20 cellular contexts compared by ENCODE assay signal in the genomic region with DNA sequence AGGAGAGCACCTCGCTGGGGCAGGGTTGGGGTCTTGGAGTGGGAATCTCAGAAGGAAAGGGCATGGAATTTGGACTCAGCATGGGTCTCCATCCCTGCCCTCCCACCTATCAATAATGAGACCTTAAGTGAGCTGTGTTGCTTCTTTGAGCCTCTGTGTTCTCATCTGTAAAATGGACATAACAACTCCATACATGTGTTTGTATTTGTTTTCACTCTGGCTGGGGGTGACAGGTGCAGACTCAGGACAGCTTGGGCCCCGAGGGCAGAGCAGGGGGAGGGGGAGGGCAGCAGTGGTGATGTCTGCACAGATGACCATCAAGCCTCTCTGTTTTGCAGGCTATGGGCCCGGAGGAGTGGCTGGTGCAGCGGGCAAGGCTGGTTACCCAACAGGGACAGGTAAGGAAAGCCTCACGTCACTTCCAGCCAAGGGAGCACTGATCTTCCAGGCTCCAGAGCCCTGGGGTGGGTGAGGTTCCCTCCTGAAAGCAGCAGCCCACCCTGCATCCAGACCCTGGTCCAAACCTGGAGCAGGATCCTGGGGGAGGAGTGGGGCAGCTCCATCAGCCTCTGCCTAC. TPM values are rescaled to one million over a fixed set of nuclear protein-coding genes. Genes with fewer than 3 reads are reported as not detected.
DNase-seq lines count a peak whose midpoint lies in the region; ATAC-seq, FAIRE-seq and TF ChIP-seq lines count a peak whose summit lies in the region.
"Had no signal": no experiment of that assay in that cellular context is flagged by ENCODE, and none has a peak within 500 bp of the region (broad histone marks: within the 10 kb centered on the region; RNA-seq: fewer than 3 reads in every experiment).

No MANE protein-coding gene starts in this region.

- TF ChIP-seq CTCF in K562 (IDR thresholded peaks at IDR 0.05 in 2 of 3, conservative IDR thresholded peaks at IDR 0.05 in 1 of 3; ENCODE audit: insufficient read depth in 2 of 3, low read depth in 1 of 3, low read length in 3 of 3) (no peak), chondrocyte (IDR thresholded peaks at IDR 0.05) (no peak), HepG2 (CRISPR knock-in tag; IDR thresholded peaks at IDR 0.05) (no peak), osteoblast (IDR thresholded peaks at IDR 0.05; ENCODE audit: extremely low read depth, low read depth, low read length) (no peak), GM13976 (IDR thresholded peaks at IDR 0.05; ENCODE audit: borderline replicate concordance, control extremely low read depth, extremely low read depth, insufficient read depth, missing control alignments) (no peak)

- peak overlapping the region; percentile 74 for H3K27ac Mint-ChIP-seq in chondrocyte (ENCODE audit: unreplicated experiment)
- no peak overlapping the region for H3K27ac Mint-ChIP-seq in CD4-positive, alpha-beta memory T cell
- H3K27ac Mint-ChIP-seq: CD8-positive, alpha-beta T cell; HFFc6 had no signal

- H3K4me2 ChIP-seq in K562 (ENCODE audit: insufficient read depth, low read length): no peak overlapping the region
- no peak overlapping the region for H3K4me2 ChIP-seq in HepG2 (ENCODE audit: low read depth, low read length)
- H3K4me2 ChIP-seq in osteoblast (ENCODE audit: insufficient read depth, low read length): no peak overlapping the region

- H3K36me3 ChIP-seq in K562 (ENCODE audit: control insufficient read depth, insufficient read depth, low read length): no peaks in the 10 kb centered on the region
- no peaks in the 10 kb centered on the region for H3K36me3 ChIP-seq in HepG2 (replicated peaks in 1 of 2; ENCODE audit: control insufficient read depth in 1 of 2, insufficient read depth in 2 of 2, low read length in 2 of 2)
- no peaks in the 10 kb centered on the region for H3K36me3 ChIP-seq in osteoblast (ENCODE audit: insufficient read depth, low read length)
- no peaks in the 10 kb centered on the region for H3K36me3 ChIP-seq in CD4-positive, alpha-beta memory T cell (ENCODE audit: insufficient read depth, low read length)
- H3K36me3 ChIP-seq: HAP-1 had no signal

- WGBS in K562 (ENCODE audit: insufficient coverage, low coverage, missing lambda C conversion rate): 1% methylated on average over 5 of the region's 5 CpGs
- no CpG with 5 or more reads among the region's 5 CpGs for WGBS in HepG2 (ENCODE audit: low lambda C conversion rate)

- H3K4me3 ChIP-seq in K562 (no peak overlapping the region), HepG2 (replicated peaks in 1 of 3; ENCODE audit: insufficient read depth in 1 of 3, low read depth in 2 of 3, low read length in 3 of 3) (no peak overlapping the region), osteoblast (ENCODE audit: insufficient read depth, low read length) (no peak overlapping the region)
- H3K4me3 ChIP-seq in CD4-positive, alpha-beta memory T cell (ENCODE audit: low read length in 2 of 2): no peak overlapping the region
- H3K4me3 ChIP-seq: GM23248, HAP-1 had no signal

- TF ChIP-seq POLR2A in K562 (conservative IDR thresholded peaks at IDR 0.05) (no peak), HepG2 (IDR thresholded peaks at IDR 0.05; ENCODE audit: insufficient read depth in 1 of 2, low read depth in 2 of 2, low read length in 2 of 2) (no peak)

- no peaks in the 10 kb centered on the region for H3K27me3 Mint-ChIP-seq in chondrocyte (ENCODE audit: low read depth)
- H3K27me3 Mint-ChIP-seq in CD4-positive, alpha-beta memory T cell: peaks cover 0 to 1% of the 10 kb centered on the region in 2 donors

- H3K27ac ChIP-seq in K562 (ENCODE audit: extremely low read depth, low read depth, low read length): no peak overlapping the region
- H3K27ac ChIP-seq in HepG2 (ENCODE audit: extremely low read length, insufficient read depth, low read length): no peak overlapping the region
- no peak overlapping the region for H3K27ac ChIP-seq in osteoblast (ENCODE audit: low read depth, low read length)
- no peak overlapping the region for H3K27ac ChIP-seq in CD4-positive, alpha-beta memory T cell (ENCODE audit: low read depth, low read length)
- H3K27ac ChIP-seq: GM23248 had no signal

- peaks cover 3% of the 10 kb centered on the region for H3K9me1 ChIP-seq in K562 (ENCODE audit: control insufficient read depth, insufficient read depth, low read length)

- no peaks in the 10 kb centered on the region for H3K79me2 ChIP-seq in K562 (ENCODE audit: control insufficient read depth, insufficient read depth, low read length)
- H3K79me2 ChIP-seq in HepG2 (ENCODE audit: insufficient read depth, low read length): no peaks in the 10 kb centered on the region
- H3K79me2 ChIP-seq in osteoblast (ENCODE audit: insufficient read depth, low read length): no peaks in the 10 kb centered on the region

- peaks cover 16 to 41% of the 10 kb centered on the region in 2 experiments; a peak in 4 of 5 replicates for H3K27me3 ChIP-seq in K562 (ENCODE audit: control insufficient read depth in 2 of 2, insufficient read depth in 2 of 2, low read length in 2 of 2)
- H3K27me3 ChIP-seq in HepG2 (ENCODE audit: control insufficient read depth in 1 of 2, insufficient read depth in 2 of 2, low read length in 2 of 2): peaks cover 2 to 22% of the 10 kb centered on the region in 2 experiments; a peak in 3 of 5 replicates
- H3K27me3 ChIP-seq in osteoblast (ENCODE audit: insufficient read depth, low read length): no peaks in the 10 kb centered on the region
- no peaks in the 10 kb centered on the region for H3K27me3 ChIP-seq in CD4-positive, alpha-beta memory T cell (ENCODE audit: insufficient read depth, low read length)

- CTCF ChIA-PET in K562 (lab: Yijun Ruan, JAX; ENCODE audit: low intra/inter-chr PET ratio): no interaction called here
- CTCF ChIA-PET in HepG2 (lab: Yijun Ruan, JAX; ENCODE audit: low intra/inter-chr PET ratio, low total read pairs): no interaction called here
- CTCF ChIA-PET in CD4-positive, alpha-beta memory T cell (lab: Charles Lee; ENCODE audit: partially characterized antibody): interaction anchor here (0.9 kb wide), 1 partner anchor 22 kb away, joined by 3 read pairs; no protein-coding TSS in a partner anchor

- H3K4me1 ChIP-seq in K562 (replicated peaks in 1 of 2; ENCODE audit: control insufficient read depth in 2 of 2, insufficient read depth in 2 of 2, low read length in 2 of 2) (peaks cover 0 to 17% of the 10 kb centered on the region in 2 experiments; a peak in 2 of 5 replicates), HepG2 (ENCODE audit: insufficient read depth, low read length) (peaks cover 8% of the 10 kb centered on the region; the same call in 1 of the 2 replicates), osteoblast (ENCODE audit: insufficient read depth, low read length) (no peaks in the 10 kb centered on the region)
- H3K4me1 ChIP-seq in CD4-positive, alpha-beta memory T cell (ENCODE audit: insufficient read depth, low read length): no peaks in the 10 kb centered on the region
- H3K4me1 ChIP-seq: Caco-2, HAP-1 had no signal

- H3K9ac ChIP-seq in K562 (ENCODE audit: insufficient read depth in 1 of 2, low read depth in 2 of 2, low read length in 2 of 2) (no peak overlapping the region; a peak in 1 of 4 replicates), HepG2 (ENCODE audit: insufficient read depth, low read depth, low read length) (no peak overlapping the region)
- H3K9ac ChIP-seq: GM23248 had no signal

- H3K4me1 Mint-ChIP-seq in chondrocyte (ENCODE audit: low read depth): peaks cover 29% of the 10 kb centered on the region
- peaks cover 0 to 1% (median under 1%) of the 10 kb centered on the region in 4 donors for H3K4me1 Mint-ChIP-seq in CD4-positive, alpha-beta memory T cell

- TF ChIP-seq RAD21 in K562 (CRISPR knock-in tag; conservative IDR thresholded peaks at IDR 0.05 in 1 of 2, IDR thresholded peaks at IDR 0.05 in 1 of 2) (no peak), HepG2 (CRISPR knock-in tag; IDR thresholded peaks at IDR 0.05) (no peak)

- H4K20me1 ChIP-seq in K562 (replicated peaks; ENCODE audit: control insufficient read depth, insufficient read depth, low read length) (peaks cover 4% of the 10 kb centered on the region; the same call in 1 of the 2 replicates), HepG2 (ENCODE audit: insufficient read depth, low read length) (peaks cover 3% of the 10 kb centered on the region; the same call in 1 of the 2 replicates), osteoblast (ENCODE audit: insufficient read depth, low read length) (no peaks in the 10 kb centered on the region)

- intact Hi-C loops in K562 (cut with micrococcal nuclease) (no loop called here), HepG2 (cut with micrococcal nuclease; ENCODE audit: unreplicated experiment) (no loop called here), head of caudate nucleus (cut with DNase I) (no loop called here)
- intact Hi-C loops in CD4-positive, alpha-beta memory T cell (cut with micrococcal nuclease): no loop called here

- TF ChIP-seq EP300 in K562 (IDR thresholded peaks at IDR 0.05; ENCODE audit: low read length) (no peak), HepG2 (IDR thresholded peaks at IDR 0.05; ENCODE audit: low read depth in 2 of 2, low read length in 2 of 2) (no peak), HepG2 (CRISPR knock-in tag; IDR thresholded peaks at IDR 0.05; ENCODE audit: borderline replicate concordance) (no peak)

- ATAC-seq in K562: no peak
- no peak for ATAC-seq in HepG2
- ATAC-seq: CD8-positive, alpha-beta T cell had no signal

- no peak overlapping the region for H3K4me3 Mint-ChIP-seq in chondrocyte (ENCODE audit: unreplicated experiment)
- no peak overlapping the region for H3K4me3 Mint-ChIP-seq in CD4-positive, alpha-beta memory T cell
- H3K4me3 Mint-ChIP-seq: CD8-positive, alpha-beta T cell; HFFc6 had no signal

- no TSS peak for BruUV-seq in K562 (replicated peaks; lab: Mats Ljungman, UMichigan)
- no TSS peak for BruUV-seq in HepG2 (replicated peaks; lab: Mats Ljungman, UMichigan)

- H3K36me3 Mint-ChIP-seq in chondrocyte (ENCODE audit: low read depth): peaks cover 40% of the 10 kb centered on the region
- no peaks in the 10 kb centered on the region for H3K36me3 Mint-ChIP-seq in CD4-positive, alpha-beta memory T cell
- H3K36me3 Mint-ChIP-seq: CD8-positive, alpha-beta T cell had no signal

- no peaks in the 10 kb centered on the region for H3K9me3 Mint-ChIP-seq in chondrocyte (ENCODE audit: low read depth)
- no peaks in the 10 kb centered on the region for H3K9me3 Mint-ChIP-seq in CD4-positive, alpha-beta memory T cell
- H3K9me3 Mint-ChIP-seq: CD8-positive, alpha-beta T cell; HFFc6 had no signal

- H2AFZ ChIP-seq in K562 (ENCODE audit: low read depth, low read length): no peak overlapping the region
- no peak overlapping the region for H2AFZ ChIP-seq in HepG2 (ENCODE audit: low read length)
- no peak overlapping the region for H2AFZ ChIP-seq in osteoblast (ENCODE audit: low read length)
- H2AFZ ChIP-seq: GM23248 had no signal

- in situ Hi-C loops in K562 (cut with MboI): no loop called here
- in situ Hi-C loops in HepG2 (cut with HindIII; ENCODE audit: extremely low pct_ligation_motif_present, low pct_unique_long_range_greater_than_20kb): no loop called here
- in situ Hi-C loops in GM13976 (cut with MboI; ENCODE audit: low sequenced_read_pairs, unreplicated experiment): no loop called here

- POLR2A ChIA-PET in K562 (lab: Yijun Ruan, JAX) (no interaction called here), HepG2 (lab: Yijun Ruan, JAX) (no interaction called here)
- POLR2A ChIA-PET in CD4-positive, alpha-beta memory T cell (lab: Charles Lee; ENCODE audit: partially characterized antibody): no interaction called here

- H3K9me3 ChIP-seq in K562 (replicated peaks; ENCODE audit: control insufficient read depth, insufficient read depth, low read depth, low read length) (no peaks in the 10 kb centered on the region), HepG2 (ENCODE audit: low read length) (no peaks in the 10 kb centered on the region), osteoblast (ENCODE audit: low read depth, low read length) (no peaks in the 10 kb centered on the region)
- H3K9me3 ChIP-seq in CD4-positive, alpha-beta memory T cell (ENCODE audit: control insufficient read depth in 1 of 2, low read length in 2 of 2): no peaks in the 10 kb centered on the region
- H3K9me3 ChIP-seq: Caco-2, HAP-1 had no signal

- no peak for DNase-seq in K562 (ENCODE audit: extremely low read depth in 1 of 4, low spot score in 3 of 4)
- DNase-seq in chondrocyte (ENCODE audit: low spot score): no peak
- DNase-seq in HepG2 (ENCODE audit: low spot score): no peak
- peak; percentile 62 for DNase-seq in osteoblast (ENCODE audit: insufficient read length, low spot score, missing footprints)
- no peak for DNase-seq in head of caudate nucleus
- DNase-seq in CD4-positive, alpha-beta memory T cell: no peak
- DNase-seq in GM13976 (ENCODE audit: low spot score): no peak
- no peak for DNase-seq in SIG-M5 treated with dmso at 0.1 percent for 504 hours (lab: John Stamatoyannopoulos, UW; ENCODE audit: unreplicated experiment)
- DNase-seq: C1 segment of cervical spinal cord; Caco-2; CD8-positive, alpha-beta T cell; DMS153; DND-41; GM23248; HFFc6 had no signal

- FAIRE-seq in K562 (lab: Jason Lieb, UNC) (no peak), HepG2 (lab: Jason Lieb, UNC) (no peak)
- FAIRE-seq: G401.6, GM12892, GM19239 had no signal

RNA-seq across cellular contexts. Expression of a gene that starts 19.9 kb away (rescaled TPM):
- not detected in 2 replicates for total RNA-seq in K562 (2011; cell fraction: chromatin; rRNA removed; ENCODE audit: low replicate concordance)
- not detected in 2 replicates for total RNA-seq in K562 (2011; cell fraction: nucleolus; rRNA removed)
- total RNA-seq in K562 (2011; cell fraction: nucleoplasm; rRNA removed): not detected in 2 replicates
- total RNA-seq in K562 (2014; rRNA removed): not detected in 2 replicates
- total RNA-seq in K562 (2014; rRNA removed; fragmentation: Illumina TruSeq; extraction: Trizol): not detected in 2 replicates
- total RNA-seq in K562 (2015; rRNA removed; fragmentation: Illumina TruSeq; extraction: Trizol): not detected in 2 replicates
- total RNA-seq in K562 (2021): 0.20 TPM in 2 replicates
- polyA plus RNA-seq in K562 (2011; rRNA removed): not detected in 2 replicates
- 0.01 TPM in 1 of 2 replicates, not detected in the other for polyA plus RNA-seq in K562 (2011; cell fraction: cytosol; rRNA removed)
- not detected in 2 replicates for polyA plus RNA-seq in K562 (2011; cell fraction: nucleus; rRNA removed)
- polyA plus RNA-seq in K562 (2012): 0.14 TPM in 1 of 2 replicates, not detected in the other
- polyA plus RNA-seq in K562 (2014; fragmentation: Illumina TruSeq; extraction: Trizol): not detected in 2 replicates
- not detected for polyA plus RNA-seq in K562 (2014; fragmentation: Nextera tagmentation; extraction: Ambion mirVana)
- not detected in 2 replicates for polyA plus RNA-seq in K562 (2014; rRNA removed)
- polyA minus RNA-seq in K562 (2011; rRNA and poly(A)+ RNA removed): not detected in 2 replicates
- not detected in 2 replicates for polyA minus RNA-seq in K562 (2011; cell fraction: cytosol; rRNA and poly(A)+ RNA removed)
- polyA minus RNA-seq in K562 (2011; cell fraction: nucleus; rRNA and poly(A)+ RNA removed): not detected in 2 replicates
- 8,224 to 15,554 TPM (median 15,093 TPM) in 3 replicates for total RNA-seq in chondrocyte
- 0.08 and 0.15 TPM in 2 replicates for total RNA-seq in HepG2 (2016; rRNA removed; fragmentation: Illumina TruSeq; extraction: Trizol)
- total RNA-seq in HepG2 (2016; cell fraction: cytosol; rRNA removed; fragmentation: Illumina TruSeq; extraction: Trizol; ENCODE audit: low read depth): not detected in 2 replicates
- total RNA-seq in HepG2 (2016; cell fraction: insoluble cytoplasmic fraction; rRNA removed; fragmentation: Illumina TruSeq; extraction: Trizol): 0.12 and 0.15 TPM in 2 replicates
- 0.10 TPM in 1 of 2 replicates, not detected in the other for total RNA-seq in HepG2 (2016; cell fraction: membrane; rRNA removed; fragmentation: Illumina TruSeq; extraction: Trizol)
- not detected in 2 replicates for total RNA-seq in HepG2 (2016; cell fraction: nucleus; rRNA removed; fragmentation: Illumina TruSeq; extraction: Trizol)
- 0.37 and 0.46 TPM in 2 replicates for polyA plus RNA-seq in HepG2 (2011; rRNA removed)
- polyA plus RNA-seq in HepG2 (2011; cell fraction: cytosol; rRNA removed): 0.28 and 0.43 TPM in 2 replicates
- 0.21 and 0.71 TPM in 2 replicates for polyA plus RNA-seq in HepG2 (2011; cell fraction: nucleus; rRNA removed)
- 0.24 and 0.31 TPM in 2 replicates for polyA plus RNA-seq in HepG2 (2012)
- polyA plus RNA-seq in HepG2 (2016; cell fraction: cytosol; fragmentation: Illumina TruSeq; extraction: Trizol; ENCODE audit: low read depth): 0.03 and 0.06 TPM in 2 replicates
- 0.22 and 0.34 TPM in 2 replicates for polyA plus RNA-seq in HepG2 (2016; cell fraction: insoluble cytoplasmic fraction; fragmentation: Illumina TruSeq; extraction: Trizol; ENCODE audit: low read depth)
- polyA plus RNA-seq in HepG2 (2016; cell fraction: membrane; fragmentation: Illumina TruSeq; extraction: Trizol; ENCODE audit: low read depth): 0.05 and 0.07 TPM in 2 replicates
- 0.33 TPM in 2 replicates for polyA plus RNA-seq in HepG2 (2016; cell fraction: nucleus; fragmentation: Illumina TruSeq; extraction: Trizol; ENCODE audit: insufficient read depth, low read depth)
- polyA minus RNA-seq in HepG2 (2011; rRNA and poly(A)+ RNA removed; ENCODE audit: low replicate concordance): 0.05 and 0.12 TPM in 2 replicates
- polyA minus RNA-seq in HepG2 (2011; cell fraction: cytosol; rRNA and poly(A)+ RNA removed): 0.62 TPM in 1 of 2 replicates, not detected in the other
- not detected in 2 replicates for polyA minus RNA-seq in HepG2 (2011; cell fraction: nucleus; rRNA and poly(A)+ RNA removed)
- total RNA-seq in osteoblast: 69.1 and 113 TPM in 2 replicates
- not detected for total RNA-seq in CD4-positive, alpha-beta memory T cell
- polyA plus RNA-seq in CD4-positive, alpha-beta memory T cell: not detected
- total RNA-seq: Caco-2; CD8-positive, alpha-beta T cell; H4 had no signal

RNA-seq across cellular contexts. Expression of a gene that starts 35.7 kb away (rescaled TPM):
- 23.2 and 66.1 TPM in 2 replicates for total RNA-seq in K562 (2011; cell fraction: chromatin; rRNA removed; ENCODE audit: low replicate concordance)
- 28.6 and 29.9 TPM in 2 replicates for total RNA-seq in K562 (2011; cell fraction: nucleolus; rRNA removed)
- 24.9 and 30.2 TPM in 2 replicates for total RNA-seq in K562 (2011; cell fraction: nucleoplasm; rRNA removed)
- 21.1 and 23.1 TPM in 2 replicates for total RNA-seq in K562 (2014; rRNA removed)
- 5.1 and 6.4 TPM in 2 replicates for total RNA-seq in K562 (2014; rRNA removed; fragmentation: Illumina TruSeq; extraction: Trizol)
- 15.0 and 16.0 TPM in 2 replicates for total RNA-seq in K562 (2015; rRNA removed; fragmentation: Illumina TruSeq; extraction: Trizol)
- total RNA-seq in K562 (2021): 29.0 and 30.0 TPM in 2 replicates
- polyA plus RNA-seq in K562 (2011; rRNA removed): 14.3 and 17.7 TPM in 2 replicates
- polyA plus RNA-seq in K562 (2011; cell fraction: cytosol; rRNA removed): 17.9 and 46.8 TPM in 2 replicates
- polyA plus RNA-seq in K562 (2011; cell fraction: nucleus; rRNA removed): 22.4 and 50.0 TPM in 2 replicates
- 18.8 and 23.1 TPM in 2 replicates for polyA plus RNA-seq in K562 (2012)
- polyA plus RNA-seq in K562 (2014; fragmentation: Illumina TruSeq; extraction: Trizol): 24.5 and 36.9 TPM in 2 replicates
- polyA plus RNA-seq in K562 (2014; fragmentation: Nextera tagmentation; extraction: Ambion mirVana): under 1 TPM; 0.14 to 0.38 TPM
- 15.9 and 18.1 TPM in 2 replicates for polyA plus RNA-seq in K562 (2014; rRNA removed)
- polyA minus RNA-seq in K562 (2011; rRNA and poly(A)+ RNA removed): 6.9 and 18.5 TPM in 2 replicates
- 15.1 and 16.3 TPM in 2 replicates for polyA minus RNA-seq in K562 (2011; cell fraction: cytosol; rRNA and poly(A)+ RNA removed)
- 6.2 and 7.5 TPM in 2 replicates for polyA minus RNA-seq in K562 (2011; cell fraction: nucleus; rRNA and poly(A)+ RNA removed)
- total RNA-seq in chondrocyte: 39.1 to 46.5 TPM (median 41.5 TPM) in 3 replicates
- 8.2 and 8.9 TPM in 2 replicates for total RNA-seq in HepG2 (2016; rRNA removed; fragmentation: Illumina TruSeq; extraction: Trizol)
- 4.6 and 5.6 TPM in 2 replicates for total RNA-seq in HepG2 (2016; cell fraction: cytosol; rRNA removed; fragmentation: Illumina TruSeq; extraction: Trizol; ENCODE audit: low read depth)
- 6.7 and 8.6 TPM in 2 replicates for total RNA-seq in HepG2 (2016; cell fraction: insoluble cytoplasmic fraction; rRNA removed; fragmentation: Illumina TruSeq; extraction: Trizol)
- 16.3 and 16.4 TPM in 2 replicates for total RNA-seq in HepG2 (2016; cell fraction: membrane; rRNA removed; fragmentation: Illumina TruSeq; extraction: Trizol)
- 6.6 TPM in 2 replicates for total RNA-seq in HepG2 (2016; cell fraction: nucleus; rRNA removed; fragmentation: Illumina TruSeq; extraction: Trizol)
- 18.8 and 22.5 TPM in 2 replicates for polyA plus RNA-seq in HepG2 (2011; rRNA removed)
- polyA plus RNA-seq in HepG2 (2011; cell fraction: cytosol; rRNA removed): 12.2 and 13.7 TPM in 2 replicates
- 28.7 and 31.1 TPM in 2 replicates for polyA plus RNA-seq in HepG2 (2011; cell fraction: nucleus; rRNA removed)
- polyA plus RNA-seq in HepG2 (2012): 8.3 and 10.9 TPM in 2 replicates
- polyA plus RNA-seq in HepG2 (2016; cell fraction: cytosol; fragmentation: Illumina TruSeq; extraction: Trizol; ENCODE audit: low read depth): 7.5 and 8.7 TPM in 2 replicates
- 10.6 and 14.3 TPM in 2 replicates for polyA plus RNA-seq in HepG2 (2016; cell fraction: insoluble cytoplasmic fraction; fragmentation: Illumina TruSeq; extraction: Trizol; ENCODE audit: low read depth)
- polyA plus RNA-seq in HepG2 (2016; cell fraction: membrane; fragmentation: Illumina TruSeq; extraction: Trizol; ENCODE audit: low read depth): 18.8 and 20.9 TPM in 2 replicates
- polyA plus RNA-seq in HepG2 (2016; cell fraction: nucleus; fragmentation: Illumina TruSeq; extraction: Trizol; ENCODE audit: insufficient read depth, low read depth): 14.4 and 15.5 TPM in 2 replicates
- 36.5 and 57.3 TPM in 2 replicates for polyA minus RNA-seq in HepG2 (2011; rRNA and poly(A)+ RNA removed; ENCODE audit: low replicate concordance)
- polyA minus RNA-seq in HepG2 (2011; cell fraction: cytosol; rRNA and poly(A)+ RNA removed): 10.0 and 11.6 TPM in 2 replicates
- 4.1 and 4.8 TPM in 2 replicates for polyA minus RNA-seq in HepG2 (2011; cell fraction: nucleus; rRNA and poly(A)+ RNA removed)
- 46.7 and 48.9 TPM in 2 replicates for total RNA-seq in osteoblast
- 10 to 100 TPM; 13.4 to 15.1 TPM for total RNA-seq in CD4-positive, alpha-beta memory T cell
- 1 to 10 TPM in 1 of 2 donors, under 1 TPM in 1; 0.42 to 4.9 TPM for polyA plus RNA-seq in CD4-positive, alpha-beta memory T cell

Comparison
In these comparisons a context has a peak if more than half of its experiments do, and no peak if none do; other contexts are left out.
1. RNA of a gene that starts 19.9 kb away (total RNA-seq): 8,224 to 15,554 TPM in chondrocyte; 69.1 to 113 TPM in osteoblast, 0.08 to 0.15 TPM in HepG2, 0.20 TPM in K562 and not detected in CD4-positive, alpha-beta memory T cell; every median in the first group is over 10 times any median in the second.